Comparison of ENCODE assay signal across 1 cellular context in the genomic region with DNA sequence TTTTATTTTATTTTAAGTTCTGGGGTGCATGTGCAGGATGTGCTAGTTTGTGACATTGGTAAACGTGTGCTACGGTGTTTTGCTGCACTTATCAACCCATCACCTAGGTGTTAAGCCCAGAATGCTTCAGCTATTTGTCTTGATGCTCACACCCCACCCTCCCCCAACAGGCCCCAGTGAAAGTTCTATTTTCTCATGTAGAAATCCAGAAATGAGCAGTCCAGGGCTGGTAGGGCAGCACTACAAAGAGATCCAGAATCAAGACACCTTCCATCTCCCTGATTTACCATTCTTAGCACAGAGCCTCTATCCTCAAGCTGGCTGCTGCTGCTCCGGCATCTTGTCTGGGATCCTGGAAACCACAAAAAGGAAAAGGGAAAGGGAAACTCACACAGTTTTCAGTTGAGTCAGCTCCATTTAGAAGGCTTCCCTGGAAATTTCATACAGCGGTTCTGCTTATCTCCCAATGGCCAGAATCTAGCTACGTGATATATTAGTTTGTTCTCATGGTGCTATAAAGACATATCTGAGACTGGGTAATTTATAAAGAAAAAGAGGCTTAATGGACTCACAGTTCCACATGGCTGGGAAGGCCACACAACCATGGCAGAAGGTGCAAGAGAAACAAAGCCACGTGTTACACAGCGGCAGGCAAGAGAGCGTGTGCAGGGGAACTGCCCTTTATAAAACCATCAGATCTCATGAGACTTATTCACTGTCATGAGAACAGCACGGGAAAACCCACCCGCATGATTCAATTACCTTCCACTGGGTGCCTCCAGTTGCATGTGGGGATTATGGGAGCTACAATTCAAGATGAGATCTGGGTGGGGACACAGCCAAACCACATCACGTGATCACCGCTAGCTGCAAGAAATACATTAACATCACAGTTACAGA.
TF ChIP-seq lines count a peak whose summit lies in the region.

No MANE protein-coding gene starts in this region.

TF ChIP-seq in GM12878, 131 proteins besides CTCF, POLR2A, EP300 and RAD21 (continued from another document):
- TF ChIP-seq TCF12 (IDR thresholded peaks at IDR 0.05; ENCODE audit: low read depth, low read length) (peak; percentile 38; the same call in 1 of the 2 replicates), NR2F1 (conservative IDR thresholded peaks at IDR 0.05) (no peak), ATF3 (IDR thresholded peaks at IDR 0.05; ENCODE audit: borderline replicate concordance, extremely low read depth, low read depth, low read length) (peak; percentile 37; the same call in 1 of the 2 replicates), NBN (IDR thresholded peaks at IDR 0.05) (peak; percentile 91), SUPT20H (IDR thresholded peaks at IDR 0.05; ENCODE audit: borderline replicate concordance, control insufficient read depth, low read depth, low read length) (no peak), BCL11A (IDR thresholded peaks at IDR 0.05; ENCODE audit: low read depth, low read length) (peak; percentile 57; the same call in 1 of the 2 replicates), YBX1 (IDR thresholded peaks at IDR 0.05) (0 out of 2 replicates have a peak, but pooled peaks have one; percentile 3), CHD1 (IDR thresholded peaks at IDR 0.05; ENCODE audit: low read depth, low read length) (no peak), ASH2L (IDR thresholded peaks at IDR 0.05; ENCODE audit: borderline replicate concordance, low read depth) (no peak), JUNB (IDR thresholded peaks at IDR 0.05) (peak; percentile 48), BACH1 (IDR thresholded peaks at IDR 0.05; ENCODE audit: borderline replicate concordance) (peak; percentile 66; the same call in 1 of the 2 replicates), HCFC1 (IDR thresholded peaks at IDR 0.05; ENCODE audit: low read length) (no peak), CBX5 (IDR thresholded peaks at IDR 0.05; ENCODE audit: low read depth) (no peak), MEF2A (IDR thresholded peaks at IDR 0.05; ENCODE audit: insufficient read depth, low read depth, low read length) (0 out of 2 replicates have a peak, but pooled peaks have one; percentile 44), RELB (IDR thresholded peaks at IDR 0.05; ENCODE audit: low read depth) (peak; percentile 95), NFXL1 (IDR thresholded peaks at IDR 0.05; ENCODE audit: borderline replicate concordance) (no peak), RFX5 (IDR thresholded peaks at IDR 0.05; ENCODE audit: low read depth, low read length) (no peak), POU2F2 (IDR thresholded peaks at IDR 0.05; ENCODE audit: borderline replicate concordance, low read depth, low read length) (peak; percentile 58; the same call in 1 of the 3 replicates), SP1 (IDR thresholded peaks at IDR 0.05; ENCODE audit: low read depth, low read length) (no peak), ATF7 (IDR thresholded peaks at IDR 0.05; ENCODE audit: low read depth) (peak; percentile 90)
- TF ChIP-seq, protein P1, sequence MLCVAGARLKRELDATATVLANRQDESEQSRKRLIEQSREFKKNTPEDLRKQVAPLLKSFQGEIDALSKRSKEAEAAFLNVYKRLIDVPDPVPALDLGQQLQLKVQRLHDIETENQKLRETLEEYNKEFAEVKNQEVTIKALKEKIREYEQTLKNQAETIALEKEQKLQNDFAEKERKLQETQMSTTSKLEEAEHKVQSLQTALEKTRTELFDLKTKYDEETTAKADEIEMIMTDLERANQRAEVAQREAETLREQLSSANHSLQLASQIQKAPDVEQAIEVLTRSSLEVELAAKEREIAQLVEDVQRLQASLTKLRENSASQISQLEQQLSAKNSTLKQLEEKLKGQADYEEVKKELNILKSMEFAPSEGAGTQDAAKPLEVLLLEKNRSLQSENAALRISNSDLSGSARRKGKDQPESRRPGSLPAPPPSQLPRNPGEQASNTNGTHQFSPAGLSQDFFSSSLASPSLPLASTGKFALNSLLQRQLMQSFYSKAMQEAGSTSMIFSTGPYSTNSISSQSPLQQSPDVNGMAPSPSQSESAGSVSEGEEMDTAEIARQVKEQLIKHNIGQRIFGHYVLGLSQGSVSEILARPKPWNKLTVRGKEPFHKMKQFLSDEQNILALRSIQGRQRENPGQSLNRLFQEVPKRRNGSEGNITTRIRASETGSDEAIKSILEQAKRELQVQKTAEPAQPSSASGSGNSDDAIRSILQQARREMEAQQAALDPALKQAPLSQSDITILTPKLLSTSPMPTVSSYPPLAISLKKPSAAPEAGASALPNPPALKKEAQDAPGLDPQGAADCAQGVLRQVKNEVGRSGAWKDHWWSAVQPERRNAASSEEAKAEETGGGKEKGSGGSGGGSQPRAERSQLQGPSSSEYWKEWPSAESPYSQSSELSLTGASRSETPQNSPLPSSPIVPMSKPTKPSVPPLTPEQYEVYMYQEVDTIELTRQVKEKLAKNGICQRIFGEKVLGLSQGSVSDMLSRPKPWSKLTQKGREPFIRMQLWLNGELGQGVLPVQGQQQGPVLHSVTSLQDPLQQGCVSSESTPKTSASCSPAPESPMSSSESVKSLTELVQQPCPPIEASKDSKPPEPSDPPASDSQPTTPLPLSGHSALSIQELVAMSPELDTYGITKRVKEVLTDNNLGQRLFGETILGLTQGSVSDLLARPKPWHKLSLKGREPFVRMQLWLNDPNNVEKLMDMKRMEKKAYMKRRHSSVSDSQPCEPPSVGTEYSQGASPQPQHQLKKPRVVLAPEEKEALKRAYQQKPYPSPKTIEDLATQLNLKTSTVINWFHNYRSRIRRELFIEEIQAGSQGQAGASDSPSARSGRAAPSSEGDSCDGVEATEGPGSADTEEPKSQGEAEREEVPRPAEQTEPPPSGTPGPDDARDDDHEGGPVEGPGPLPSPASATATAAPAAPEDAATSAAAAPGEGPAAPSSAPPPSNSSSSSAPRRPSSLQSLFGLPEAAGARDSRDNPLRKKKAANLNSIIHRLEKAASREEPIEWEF (IDR thresholded peaks at IDR 0.05; ENCODE audit: insufficient replicate concordance, low read depth, low read length), result peak; percentile 15
- TF ChIP-seq, protein P2, sequence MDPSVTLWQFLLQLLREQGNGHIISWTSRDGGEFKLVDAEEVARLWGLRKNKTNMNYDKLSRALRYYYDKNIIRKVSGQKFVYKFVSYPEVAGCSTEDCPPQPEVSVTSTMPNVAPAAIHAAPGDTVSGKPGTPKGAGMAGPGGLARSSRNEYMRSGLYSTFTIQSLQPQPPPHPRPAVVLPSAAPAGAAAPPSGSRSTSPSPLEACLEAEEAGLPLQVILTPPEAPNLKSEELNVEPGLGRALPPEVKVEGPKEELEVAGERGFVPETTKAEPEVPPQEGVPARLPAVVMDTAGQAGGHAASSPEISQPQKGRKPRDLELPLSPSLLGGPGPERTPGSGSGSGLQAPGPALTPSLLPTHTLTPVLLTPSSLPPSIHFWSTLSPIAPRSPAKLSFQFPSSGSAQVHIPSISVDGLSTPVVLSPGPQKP (IDR thresholded peaks at IDR 0.05; ENCODE audit: low read depth, low read length), result no peak
